In genomic region chr17:77528516-77529327, GRCh38 we compare ENCODE assay signal across 9 cellular contexts.
DNase-seq lines count a peak whose midpoint lies in the region; ATAC-seq and TF ChIP-seq lines count a peak whose summit lies in the region.
"Had no signal": no experiment of that assay in that cellular context is flagged by ENCODE, and none has a peak within 500 bp of the region (broad histone marks: within the 10 kb centered on the region; RNA-seq: fewer than 3 reads in every experiment).

No MANE protein-coding gene starts in this region.

- DNase-seq in NCI-H345 (lab: John Stamatoyannopoulos, UW) (peak; percentile 60), NCI-H345 treated with DMSO at 0.1 percent for 48 hours (lab: John Stamatoyannopoulos, UW; ENCODE audit: unreplicated experiment) (no peak), T-cell (peak in 16 of 34 experiments; percentile 7 to 40 (median 18)), fibroblast of the aortic adventitia (ENCODE audit: low read depth) (no peak), AG08395 (ENCODE audit: low spot score) (no peak), glomerular visceral epithelial cell (ENCODE audit: extremely low spot score) (no peak)

- H3K4me1 ChIP-seq in skeletal muscle satellite cell (ENCODE audit: control insufficient read depth, insufficient read depth, low read length): peaks cover 9% of the 10 kb centered on the region

- ATAC-seq in T-cell (replicated peaks in 1 of 4): peak; percentile 61 to 72 (median 68)
- no peak for ATAC-seq in HG02981 (IDR thresholded peaks at IDR 0.05; ENCODE audit: unreplicated experiment)

- peaks cover 0 to 11% (median 6%) of the 10 kb centered on the region in 3 donors for H3K4me1 Mint-ChIP-seq in T-cell

- peaks cover 4 to 28% of the 10 kb centered on the region in 2 donors for H3K27me3 Mint-ChIP-seq in T-cell

- H3K4me2 ChIP-seq in skeletal muscle satellite cell (ENCODE audit: low read length): peak overlapping the region; percentile 76

- H3K9ac ChIP-seq in skeletal muscle satellite cell (ENCODE audit: low read depth, low read length): no peak overlapping the region

- TF ChIP-seq CTCF in fibroblast of the aortic adventitia (IDR thresholded peaks at IDR 0.05; ENCODE audit: insufficient read depth, low read length): no peak

- H3K36me3 Mint-ChIP-seq in T-cell: no peaks in the 10 kb centered on the region

- H3K27me3 ChIP-seq in skeletal muscle satellite cell (ENCODE audit: control insufficient read depth, insufficient read depth, low read length): peaks cover 53% of the 10 kb centered on the region

- H3K4me3 ChIP-seq in fibroblast of the aortic adventitia (ENCODE audit: low read depth, low read length) (peak overlapping the region; percentile 35), skeletal muscle satellite cell (ENCODE audit: low read length) (peak overlapping the region; percentile 47)

- no peak overlapping the region for H3K27ac Mint-ChIP-seq in T-cell

- POLR2A ChIA-PET in T-cell (lab: Charles Lee): interaction anchor here in 1 of 2 donors (0.7 kb wide), 1 partner anchor 140 kb away, joined by 5 read pairs; no protein-coding TSS in a partner anchor

- CTCF ChIA-PET in T-cell (lab: Charles Lee): no interaction called here

- no peaks in the 10 kb centered on the region for H3K36me3 ChIP-seq in skeletal muscle satellite cell (ENCODE audit: insufficient read depth, low read length)
- H3K36me3 ChIP-seq: neutrophil had no signal

- H3K4me3 Mint-ChIP-seq in T-cell: peak overlapping the region in 2 of 3 donors; percentile 24 to 60

- no peaks in the 10 kb centered on the region for H3K9me3 Mint-ChIP-seq in T-cell

- H3K9me3 ChIP-seq in skeletal muscle satellite cell (replicated peaks; ENCODE audit: low read length): no peaks in the 10 kb centered on the region
- H3K9me3 ChIP-seq: neutrophil had no signal
